ENCODE assay signal across 19 cellular contexts in the genomic region with DNA sequence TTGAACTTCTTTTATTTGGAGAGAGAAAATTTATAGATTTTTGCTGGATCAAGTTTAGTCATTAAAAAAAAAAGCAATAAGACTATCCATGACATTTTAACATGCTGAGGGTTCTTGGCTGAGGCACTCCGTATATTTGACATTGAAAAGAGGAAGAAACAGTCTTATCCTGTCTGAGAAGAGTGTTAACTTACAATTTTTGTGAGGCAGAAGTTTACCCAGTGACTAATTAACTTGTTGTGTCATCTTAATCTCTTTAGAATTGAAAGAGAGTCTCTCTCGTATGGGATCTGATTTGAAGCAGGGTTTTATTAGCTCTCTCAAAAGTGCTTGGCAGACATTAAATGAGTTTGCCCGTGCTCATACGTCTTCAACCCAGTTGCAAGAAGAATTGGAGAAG. TPM values are rescaled to one million over a fixed set of nuclear protein-coding genes. Genes with fewer than 3 reads are reported as not detected.
DNase-seq lines count a peak whose midpoint lies in the region; ATAC-seq and TF ChIP-seq lines count a peak whose summit lies in the region.
"Had no signal": no experiment of that assay in that cellular context is flagged by ENCODE, and none has a peak within 500 bp of the region (broad histone marks: within the 10 kb centered on the region; RNA-seq: fewer than 3 reads in every experiment).

No MANE protein-coding gene starts in this region.

- intact Hi-C loops in activated CD4-positive, alpha-beta memory T cell treated with anti-CD3 and anti-CD28 coated beads for 36 hours (cut with micrococcal nuclease), result loop anchor here (5.0 kb wide), 1 partner anchor 405 kb away; no protein-coding TSS in a partner anchor
- intact Hi-C loops in mucosa of descending colon (cut with DNase I, micrococcal nuclease), result no loop called here

- peaks cover 65% of the 10 kb centered on the region for H3K36me3 Mint-ChIP-seq in activated CD4-positive, alpha-beta memory T cell treated with anti-CD3 and anti-CD28 coated beads, Interleukin-2, amount 10 ng/mL, durations not matched to agents 7 days and 5 days (ENCODE audit: low read depth)
- peaks cover 40% of the 10 kb centered on the region for H3K36me3 Mint-ChIP-seq in activated CD4-positive, alpha-beta memory T cell treated with anti-CD3 and anti-CD28 coated beads for 36 hours
- H3K36me3 Mint-ChIP-seq in HFFc6 (ENCODE audit: low read depth) (peaks cover 28% of the 10 kb centered on the region), WTC11 (peaks cover 66% of the 10 kb centered on the region)

- H3K36me3 ChIP-seq in mucosa of descending colon (ENCODE audit: low read depth), result no peaks in the 10 kb centered on the region

- TF ChIP-seq CTCF in HFFc6 (IDR thresholded peaks at IDR 0.05) (no peak), WTC11 (IDR thresholded peaks at IDR 0.05) (no peak), mucosa of descending colon (IDR thresholded peaks at IDR 0.05) (no peak), GM10266 (IDR thresholded peaks at IDR 0.05; ENCODE audit: control insufficient read depth, insufficient read depth, low read depth, missing control alignments) (no peak)

- no peak for ATAC-seq in WTC11
- ATAC-seq in mucosa of descending colon, result peak; percentile 16

- H3K27me3 Mint-ChIP-seq in activated CD4-positive, alpha-beta memory T cell treated with anti-CD3 and anti-CD28 coated beads, Interleukin-2, amount 10 ng/mL, durations not matched to agents 7 days and 5 days, result no peaks in the 10 kb centered on the region
- no peaks in the 10 kb centered on the region for H3K27me3 Mint-ChIP-seq in activated CD4-positive, alpha-beta memory T cell treated with anti-CD3 and anti-CD28 coated beads for 36 hours
- no peaks in the 10 kb centered on the region for H3K27me3 Mint-ChIP-seq in HFFc6 (ENCODE audit: insufficient read depth)
- H3K27me3 Mint-ChIP-seq in WTC11 (ENCODE audit: low read depth), result no peaks in the 10 kb centered on the region

- no peaks in the 10 kb centered on the region for H3K9me3 Mint-ChIP-seq in activated CD4-positive, alpha-beta memory T cell treated with anti-CD3 and anti-CD28 coated beads, Interleukin-2, amount 10 ng/mL, durations not matched to agents 7 days and 5 days
- H3K9me3 Mint-ChIP-seq in activated CD4-positive, alpha-beta memory T cell treated with anti-CD3 and anti-CD28 coated beads for 36 hours, result no peaks in the 10 kb centered on the region
- no peaks in the 10 kb centered on the region for H3K9me3 Mint-ChIP-seq in HFFc6
- no peaks in the 10 kb centered on the region for H3K9me3 Mint-ChIP-seq in WTC11
- H3K9me3 Mint-ChIP-seq: H9 had no signal

- peaks cover 12% of the 10 kb centered on the region for H3K4me1 Mint-ChIP-seq in activated CD4-positive, alpha-beta memory T cell treated with anti-CD3 and anti-CD28 coated beads, Interleukin-2, amount 10 ng/mL, durations not matched to agents 7 days and 5 days
- H3K4me1 Mint-ChIP-seq in activated CD4-positive, alpha-beta memory T cell treated with anti-CD3 and anti-CD28 coated beads for 36 hours (ENCODE audit: low read depth), result peaks cover 4% of the 10 kb centered on the region
- H3K4me1 Mint-ChIP-seq in HFFc6 (ENCODE audit: low read depth) (no peaks in the 10 kb centered on the region), WTC11 (no peaks in the 10 kb centered on the region)
- H3K4me1 Mint-ChIP-seq: H9 had no signal

- POLR2A ChIA-PET in activated CD4-positive, alpha-beta memory T cell treated with anti-CD3 and anti-CD28 coated beads, Interleukin-2, amount 10 ng/mL, durations not matched to agents 7 days and 5 days (lab: Charles Lee), result no interaction called here
- POLR2A ChIA-PET in activated CD4-positive, alpha-beta memory T cell treated with anti-CD3 and anti-CD28 coated beads for 36 hours (lab: Charles Lee), result no interaction called here
- POLR2A ChIA-PET in WTC11 (lab: Charles Lee), result no interaction called here

- no peak overlapping the region for H3K4me3 Mint-ChIP-seq in activated CD4-positive, alpha-beta memory T cell treated with anti-CD3 and anti-CD28 coated beads, Interleukin-2, amount 10 ng/mL, durations not matched to agents 7 days and 5 days
- H3K4me3 Mint-ChIP-seq in activated CD4-positive, alpha-beta memory T cell treated with anti-CD3 and anti-CD28 coated beads for 36 hours, result no peak overlapping the region
- no peak overlapping the region for H3K4me3 Mint-ChIP-seq in HFFc6
- H3K4me3 Mint-ChIP-seq in WTC11, result no peak overlapping the region
- H3K4me3 Mint-ChIP-seq: H9 had no signal

- no peaks in the 10 kb centered on the region for H3K9me3 ChIP-seq in mucosa of descending colon
- H3K9me3 ChIP-seq: Caco-2, SJSA1 had no signal

- CTCF ChIA-PET in activated CD4-positive, alpha-beta memory T cell treated with anti-CD3 and anti-CD28 coated beads, Interleukin-2, amount 10 ng/mL, durations not matched to agents 7 days and 5 days (lab: Charles Lee), result interaction anchor here (1.0 kb wide), 1 partner anchor 9 kb away, joined by 3 read pairs; no protein-coding TSS in a partner anchor
- CTCF ChIA-PET in activated CD4-positive, alpha-beta memory T cell treated with anti-CD3 and anti-CD28 coated beads for 36 hours (lab: Charles Lee), result no interaction called here
- CTCF ChIA-PET in WTC11 (lab: Charles Lee), result interaction anchor here (1.0 kb wide), 1 partner anchor 181 kb away, joined by 3 read pairs; no protein-coding TSS in a partner anchor

- no peak overlapping the region for H3K4me3 ChIP-seq in mucosa of descending colon
- H3K4me3 ChIP-seq: PC-9, SJSA1 had no signal

- no peak for DNase-seq in activated CD4-positive, alpha-beta memory T cell treated with anti-CD3 and anti-CD28 coated beads, Interleukin-2, amount 10 ng/mL, durations not matched to agents 7 days and 5 days
- DNase-seq in activated CD4-positive, alpha-beta memory T cell treated with anti-CD3 and anti-CD28 coated beads for 36 hours, result no peak
- DNase-seq in HFFc6 (no peak), WTC11 (ENCODE audit: low spot score) (no peak), mucosa of descending colon (no peak), GM10266 (ENCODE audit: extremely low spot score) (no peak), ureter (ENCODE audit: low spot score) (no peak), NCI-H187 treated with DMSO at 0.1 percent for 48 hours (lab: John Stamatoyannopoulos, UW) (no peak)
- DNase-seq: C1 segment of cervical spinal cord, Caco-2, DMS153, EL, H9, MM.1S, NCI-H2029, NCI-H510A treated with DMSO at 0.1 percent for 48 hours, NCI-H82, PC-9 had no signal

- no peaks in the 10 kb centered on the region for H3K4me1 ChIP-seq in mucosa of descending colon (ENCODE audit: low read depth)
- H3K4me1 ChIP-seq: Caco-2 had no signal

- H3K27ac Mint-ChIP-seq in activated CD4-positive, alpha-beta memory T cell treated with anti-CD3 and anti-CD28 coated beads, Interleukin-2, amount 10 ng/mL, durations not matched to agents 7 days and 5 days, result peak overlapping the region; percentile 4
- no peak overlapping the region for H3K27ac Mint-ChIP-seq in activated CD4-positive, alpha-beta memory T cell treated with anti-CD3 and anti-CD28 coated beads for 36 hours
- H3K27ac Mint-ChIP-seq in HFFc6, result peak overlapping the region; percentile 4; the same call in 1 of the 2 replicates
- peak overlapping the region; percentile 58; the same call in 1 of the 2 replicates for H3K27ac Mint-ChIP-seq in WTC11

TF ChIP-seq in WTC11, 78 proteins besides CTCF, POLR2A, EP300 and RAD21:
- TF ChIP-seq, protein P1, sequence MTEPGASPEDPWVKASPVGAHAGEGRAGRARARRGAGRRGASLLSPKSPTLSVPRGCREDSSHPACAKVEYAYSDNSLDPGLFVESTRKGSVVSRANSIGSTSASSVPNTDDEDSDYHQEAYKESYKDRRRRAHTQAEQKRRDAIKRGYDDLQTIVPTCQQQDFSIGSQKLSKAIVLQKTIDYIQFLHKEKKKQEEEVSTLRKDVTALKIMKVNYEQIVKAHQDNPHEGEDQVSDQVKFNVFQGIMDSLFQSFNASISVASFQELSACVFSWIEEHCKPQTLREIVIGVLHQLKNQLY (CRISPR knock-in tag; IDR thresholded peaks at IDR 0.05), result no peak

RNA-seq across cellular contexts. Expression of a gene that starts 39.3 kb away (rescaled TPM):
- 10 to 100 TPM; 58.3 to 69.3 TPM for total RNA-seq in activated CD4-positive, alpha-beta memory T cell treated with anti-CD3 and anti-CD28 coated beads, Interleukin-2, amount 10 ng/mL, durations not matched to agents 7 days and 5 days
- total RNA-seq in activated CD4-positive, alpha-beta memory T cell treated with anti-CD3 and anti-CD28 coated beads for 36 hours, result 10 to 100 TPM; 62.4 to 63.6 TPM
- 10 to 100 TPM; 76.9 to 95.5 (median 88.8) TPM for total RNA-seq in HFFc6 (2021; fragmentation: NEBNext Ultra II Directional; extraction: Animal tissue kit (Norgen Biotek cat#: 25700))
- total RNA-seq in WTC11 (2021) (63.8 to 82.3 TPM (median 68.4 TPM) in 3 replicates), mucosa of descending colon (10 to 100 TPM; 50.9 to 67.7 (median 66.3) TPM), ureter (69.6 TPM)

RNA-seq across cellular contexts. Expression of a gene that starts 59.2 kb away (rescaled TPM):
- 10 to 100 TPM; 86.2 to 87.6 TPM for total RNA-seq in activated CD4-positive, alpha-beta memory T cell treated with anti-CD3 and anti-CD28 coated beads, Interleukin-2, amount 10 ng/mL, durations not matched to agents 7 days and 5 days
- total RNA-seq in activated CD4-positive, alpha-beta memory T cell treated with anti-CD3 and anti-CD28 coated beads for 36 hours, result 10 to 100 TPM; 90.8 to 92.8 TPM
- 10 to 100 TPM; 40.4 to 59.0 (median 53.5) TPM for total RNA-seq in HFFc6 (2021; fragmentation: NEBNext Ultra II Directional; extraction: Animal tissue kit (Norgen Biotek cat#: 25700))
- total RNA-seq in WTC11 (2021) (63.5 to 64.7 TPM (median 64.6 TPM) in 3 replicates), mucosa of descending colon (10 to 100 TPM; 38.8 to 50.4 (median 39.6) TPM), ureter (48.9 TPM)
